ENCODE assay signal across 28 cellular contexts in genomic region chr14:20615996-20616395, GRCh38. TPM values are rescaled to one million over a fixed set of nuclear protein-coding genes. Genes with fewer than 3 reads are reported as not detected.
DNase-seq lines count a peak whose midpoint lies in the region; ATAC-seq, FAIRE-seq and TF ChIP-seq lines count a peak whose summit lies in the region.
"Had no signal": no experiment of that assay in that cellular context is flagged by ENCODE, and none has a peak within 500 bp of the region (broad histone marks: within the 10 kb centered on the region; RNA-seq: fewer than 3 reads in every experiment).

No MANE protein-coding gene starts in this region.

- TF ChIP-seq EP300 in HepG2 (IDR thresholded peaks at IDR 0.05; ENCODE audit: low read depth in 2 of 2, low read length in 2 of 2) (peak in 1 of 2 experiments; percentile 65; a peak in 1 of 4 replicates), HepG2 (CRISPR knock-in tag; IDR thresholded peaks at IDR 0.05; ENCODE audit: borderline replicate concordance) (no peak; the same call in 1 of the 2 replicates)

- H3K4me1 ChIP-seq in HepG2 (ENCODE audit: insufficient read depth, low read length): peaks cover 84% of the 10 kb centered on the region
- H3K4me1 ChIP-seq in right lobe of liver: peaks cover 0 to 11% (median 0%) of the 10 kb centered on the region in 4 donors
- H3K4me1 ChIP-seq: BE2C had no signal

- TF ChIP-seq RAD21 in HepG2 (CRISPR knock-in tag; IDR thresholded peaks at IDR 0.05): no peak

- H3K4me3 Mint-ChIP-seq in nephron (peak overlapping the region; percentile 42 to 61 (median 57)), type B pancreatic cell (peak overlapping the region; percentile 4)
- H3K4me3 Mint-ChIP-seq: CD4-positive, alpha-beta T cell; HFFc6 had no signal

- H3K36me3 ChIP-seq in HepG2 (replicated peaks in 1 of 2; ENCODE audit: control insufficient read depth in 1 of 2, insufficient read depth in 2 of 2, low read length in 2 of 2) (no peaks in the 10 kb centered on the region), right lobe of liver (no peaks in the 10 kb centered on the region)
- H3K36me3 ChIP-seq: BE2C; BLaER1 treated with 17β-estradiol and CSF1 and Interleukin-3, amounts not matched to agents 10 nM and 100 nM had no signal

- H3K4me1 Mint-ChIP-seq in nephron (no peaks in the 10 kb centered on the region), type B pancreatic cell (ENCODE audit: unreplicated experiment) (peaks cover 5% of the 10 kb centered on the region)

- H3K9me3 ChIP-seq in HepG2 (ENCODE audit: low read length): no peaks in the 10 kb centered on the region
- no peaks in the 10 kb centered on the region for H3K9me3 ChIP-seq in right lobe of liver
- H3K9me3 ChIP-seq: A549; BE2C; BLaER1 treated with 17β-estradiol and CSF1 and Interleukin-3, amounts not matched to agents 10 nM and 100 nM had no signal

- H3K27me3 ChIP-seq in HepG2 (ENCODE audit: control insufficient read depth in 1 of 2, insufficient read depth in 2 of 2, low read length in 2 of 2): no peaks in the 10 kb centered on the region; a peak in 1 of 5 replicates
- no peaks in the 10 kb centered on the region for H3K27me3 ChIP-seq in right lobe of liver
- H3K27me3 ChIP-seq: BE2C had no signal

- no peak overlapping the region for H3K9ac ChIP-seq in HepG2 (ENCODE audit: insufficient read depth, low read depth, low read length)
- H3K9ac ChIP-seq: BLaER1 treated with 17β-estradiol and CSF1 and Interleukin-3, amounts not matched to agents 10 nM and 100 nM had no signal

- H3K4me3 ChIP-seq in HepG2 (replicated peaks in 1 of 3; ENCODE audit: insufficient read depth in 1 of 3, low read depth in 2 of 3, low read length in 3 of 3): peak overlapping the region; percentile 43 to 83 (median 70)
- H3K4me3 ChIP-seq in right lobe of liver: no peak overlapping the region
- H3K4me3 ChIP-seq: A549; BLaER1 treated with 17β-estradiol and CSF1 and Interleukin-3, amounts not matched to agents 10 nM and 100 nM; GM23338 had no signal

- 1% methylated on average over 5 of the region's 5 CpGs for WGBS in HepG2 (ENCODE audit: low lambda C conversion rate)
- 74% methylated on average over 5 of the region's 5 CpGs for WGBS in right lobe of liver (ENCODE audit: insufficient coverage, low coverage, low lambda C conversion rate, missing lambda C conversion rate)

- ATAC-seq in HepG2 (peak; percentile 18), right lobe of liver (no peak), HG03196 (IDR thresholded peaks at IDR 0.05; ENCODE audit: unreplicated experiment) (no peak)
- ATAC-seq: A549, GM23338, HCT116 had no signal

- H3K4me2 ChIP-seq in HepG2 (ENCODE audit: low read depth, low read length): peak overlapping the region; percentile 79
- H3K4me2 ChIP-seq: GM23338 had no signal

- H4K20me1 ChIP-seq in HepG2 (ENCODE audit: insufficient read depth, low read length): no peaks in the 10 kb centered on the region

- CTCF ChIA-PET in HepG2 (lab: Yijun Ruan, JAX; ENCODE audit: low intra/inter-chr PET ratio, low total read pairs): no interaction called here
- CTCF ChIA-PET in HEK293T (lab: Yijun Ruan, JAX): interaction anchor here (0.7 kb wide), 1 partner anchor 53 kb away, joined by 3 read pairs; no protein-coding TSS in a partner anchor

- H3K27ac Mint-ChIP-seq in nephron (no peak overlapping the region), type B pancreatic cell (no peak overlapping the region)
- H3K27ac Mint-ChIP-seq: CD14-positive monocyte; CD4-positive, alpha-beta T cell; GM23338; H9; HFFc6 had no signal

- no TSS peak for BruUV-seq in HepG2 (replicated peaks; lab: Mats Ljungman, UMichigan)

- H3K27me3 Mint-ChIP-seq in nephron (ENCODE audit: low read depth) (peaks cover 9% of the 10 kb centered on the region), type B pancreatic cell (peaks cover 11% of the 10 kb centered on the region)

- no peaks in the 10 kb centered on the region for H3K79me2 ChIP-seq in HepG2 (ENCODE audit: insufficient read depth, low read length)

- intact Hi-C loops in HepG2 (cut with micrococcal nuclease; ENCODE audit: unreplicated experiment) (no loop called here), right lobe of liver (cut with DNase I) (loop anchor here in 1 of 2 donors (10.0 kb wide), 1 partner anchor 69 kb away; the partner anchor contains the start of genes ANG and RNASE4)

- in situ Hi-C loops in HepG2 (cut with HindIII; ENCODE audit: extremely low pct_ligation_motif_present, low pct_unique_long_range_greater_than_20kb): loop anchor here (25.0 kb wide), 1 partner anchor 154 kb away; the partner anchor contains the start of genes APEX1, OSGEP, PIP4P1 and PNP

- DNase-seq in HepG2 (ENCODE audit: low spot score) (peak; percentile 65), right lobe of liver (no peak), type B pancreatic cell (ENCODE audit: extremely low spot score, unreplicated experiment) (peak; percentile 34), HEK293T (ENCODE audit: extremely low spot score) (no peak)
- DNase-seq: 8988T; ACHN; AML-193; BE2C; Calu3; CD4-positive, alpha-beta T cell; CD8-positive, alpha-beta memory T cell; DMS53; DMS79 treated with DMSO at 0.1 percent for 48 hours; GF-D8; H9; HFFc6 had no signal

- TF ChIP-seq CTCF in HepG2 (CRISPR knock-in tag; IDR thresholded peaks at IDR 0.05) (no peak), right lobe of liver (IDR thresholded peaks at IDR 0.05) (no peak), nephron (IDR thresholded peaks at IDR 0.05; ENCODE audit: unreplicated experiment in 3 of 3) (no peak), type B pancreatic cell (conservative IDR thresholded peaks at IDR 0.05) (no peak)

- POLR2A ChIA-PET in HepG2 (lab: Yijun Ruan, JAX) (interaction anchor here (0.9 to 4.8 kb wide), 4 partner anchors 12 to 273 kb away, joined by 3 to 105 read pairs (median 3); partner anchors contain the start of genes PARP2 and RNASE4), HEK293T (lab: Yijun Ruan, JAX) (interaction anchor here (4.0 to 5.3 kb wide), 2 partner anchors 15 to 66 kb away, joined by 20 to 71 read pairs; partner anchors contain the start of gene RNASE4)

- TF ChIP-seq POLR2A in HepG2 (IDR thresholded peaks at IDR 0.05; ENCODE audit: insufficient read depth in 1 of 2, low read depth in 2 of 2, low read length in 2 of 2) (no peak), right lobe of liver (IDR thresholded peaks at IDR 0.05) (no peak)

- no peaks in the 10 kb centered on the region for H3K9me3 Mint-ChIP-seq in nephron
- no peaks in the 10 kb centered on the region for H3K9me3 Mint-ChIP-seq in type B pancreatic cell
- H3K9me3 Mint-ChIP-seq: CD14-positive monocyte; CD4-positive, alpha-beta T cell; CD8-positive, alpha-beta memory T cell; GM23338; H9; HFFc6 had no signal

- H3K27ac ChIP-seq in HepG2 (ENCODE audit: extremely low read length, insufficient read depth, low read length) (peak overlapping the region; percentile 53), right lobe of liver (no peak overlapping the region)
- H3K27ac ChIP-seq: A549; BLaER1 treated with 17β-estradiol and CSF1 and Interleukin-3, amounts not matched to agents 10 nM and 100 nM had no signal

- no peaks in the 10 kb centered on the region for H3K36me3 Mint-ChIP-seq in nephron (ENCODE audit: low read depth)
- H3K36me3 Mint-ChIP-seq in type B pancreatic cell: no peaks in the 10 kb centered on the region
- H3K36me3 Mint-ChIP-seq: CD14-positive monocyte; CD8-positive, alpha-beta memory T cell had no signal

- H2AFZ ChIP-seq in HepG2 (ENCODE audit: low read length): no peak overlapping the region
- H2AFZ ChIP-seq: GM23338 had no signal

- peak; percentile 74 for FAIRE-seq in HepG2 (lab: Jason Lieb, UNC)
- FAIRE-seq: A549, GM12891, GM18507 had no signal

RNA-seq across cellular contexts. Expression of gene RNASE12, which starts 24.8 kb away (rescaled TPM):
- total RNA-seq in HepG2 (2016; rRNA removed; fragmentation: Illumina TruSeq; extraction: Trizol) (not detected in 2 replicates), right lobe of liver (not detected), type B pancreatic cell (ENCODE audit: low replicate concordance) (not detected in 2 replicates)
- total RNA-seq in HepG2 (2016; cell fraction: cytosol; rRNA removed; fragmentation: Illumina TruSeq; extraction: Trizol; ENCODE audit: low read depth): not detected in 2 replicates
- not detected in 2 replicates for total RNA-seq in HepG2 (2016; cell fraction: insoluble cytoplasmic fraction; rRNA removed; fragmentation: Illumina TruSeq; extraction: Trizol)
- not detected in 2 replicates for total RNA-seq in HepG2 (2016; cell fraction: membrane; rRNA removed; fragmentation: Illumina TruSeq; extraction: Trizol)
- total RNA-seq in HepG2 (2016; cell fraction: nucleus; rRNA removed; fragmentation: Illumina TruSeq; extraction: Trizol): not detected in 2 replicates
- polyA plus RNA-seq in HepG2 (2011; rRNA removed): not detected in 2 replicates
- not detected in 2 replicates for polyA plus RNA-seq in HepG2 (2011; cell fraction: cytosol; rRNA removed)
- not detected in 2 replicates for polyA plus RNA-seq in HepG2 (2011; cell fraction: nucleus; rRNA removed)
- not detected in 2 replicates for polyA plus RNA-seq in HepG2 (2012)
- polyA plus RNA-seq in HepG2 (2016; cell fraction: cytosol; fragmentation: Illumina TruSeq; extraction: Trizol; ENCODE audit: low read depth): not detected in 2 replicates
- not detected in 2 replicates for polyA plus RNA-seq in HepG2 (2016; cell fraction: insoluble cytoplasmic fraction; fragmentation: Illumina TruSeq; extraction: Trizol; ENCODE audit: low read depth)
- polyA plus RNA-seq in HepG2 (2016; cell fraction: membrane; fragmentation: Illumina TruSeq; extraction: Trizol; ENCODE audit: low read depth): not detected in 2 replicates
- not detected in 2 replicates for polyA plus RNA-seq in HepG2 (2016; cell fraction: nucleus; fragmentation: Illumina TruSeq; extraction: Trizol; ENCODE audit: insufficient read depth, low read depth)
- not detected in 2 replicates for polyA minus RNA-seq in HepG2 (2011; rRNA and poly(A)+ RNA removed; ENCODE audit: low replicate concordance)
- polyA minus RNA-seq in HepG2 (2011; cell fraction: cytosol; rRNA and poly(A)+ RNA removed): not detected in 2 replicates
- not detected in 2 replicates for polyA minus RNA-seq in HepG2 (2011; cell fraction: nucleus; rRNA and poly(A)+ RNA removed)
- total RNA-seq: Calu3; CD4-positive, alpha-beta T cell; CD8-positive, alpha-beta memory T cell; Daoy; G401; GM23338; H4; H9; HFFc6 had no signal
- polyA plus RNA-seq: A549; CD14-positive monocyte; CD8-positive, alpha-beta memory T cell; GM23338 had no signal

RNA-seq across cellular contexts. Expression of gene OR6S1, which starts 25.5 kb away (rescaled TPM):
- total RNA-seq in HepG2 (2016; rRNA removed; fragmentation: Illumina TruSeq; extraction: Trizol) (not detected in 2 replicates), right lobe of liver (not detected), type B pancreatic cell (ENCODE audit: low replicate concordance) (not detected in 2 replicates)
- total RNA-seq in HepG2 (2016; cell fraction: cytosol; rRNA removed; fragmentation: Illumina TruSeq; extraction: Trizol; ENCODE audit: low read depth): not detected in 2 replicates
- not detected in 2 replicates for total RNA-seq in HepG2 (2016; cell fraction: insoluble cytoplasmic fraction; rRNA removed; fragmentation: Illumina TruSeq; extraction: Trizol)
- total RNA-seq in HepG2 (2016; cell fraction: membrane; rRNA removed; fragmentation: Illumina TruSeq; extraction: Trizol): not detected in 2 replicates
- total RNA-seq in HepG2 (2016; cell fraction: nucleus; rRNA removed; fragmentation: Illumina TruSeq; extraction: Trizol): not detected in 2 replicates
- 0.09 TPM in 1 of 2 replicates, not detected in the other for polyA plus RNA-seq in HepG2 (2011; rRNA removed)
- not detected in 2 replicates for polyA plus RNA-seq in HepG2 (2011; cell fraction: cytosol; rRNA removed)
- polyA plus RNA-seq in HepG2 (2011; cell fraction: nucleus; rRNA removed): 0.18 and 0.38 TPM in 2 replicates
- not detected in 2 replicates for polyA plus RNA-seq in HepG2 (2012)
- polyA plus RNA-seq in HepG2 (2016; cell fraction: cytosol; fragmentation: Illumina TruSeq; extraction: Trizol; ENCODE audit: low read depth): not detected in 2 replicates
- polyA plus RNA-seq in HepG2 (2016; cell fraction: insoluble cytoplasmic fraction; fragmentation: Illumina TruSeq; extraction: Trizol; ENCODE audit: low read depth): not detected in 2 replicates
- not detected in 2 replicates for polyA plus RNA-seq in HepG2 (2016; cell fraction: membrane; fragmentation: Illumina TruSeq; extraction: Trizol; ENCODE audit: low read depth)
- polyA plus RNA-seq in HepG2 (2016; cell fraction: nucleus; fragmentation: Illumina TruSeq; extraction: Trizol; ENCODE audit: insufficient read depth, low read depth): not detected in 2 replicates
- polyA minus RNA-seq in HepG2 (2011; rRNA and poly(A)+ RNA removed; ENCODE audit: low replicate concordance): 0.26 and 0.50 TPM in 2 replicates
- polyA minus RNA-seq in HepG2 (2011; cell fraction: cytosol; rRNA and poly(A)+ RNA removed): not detected in 2 replicates
- not detected in 2 replicates for polyA minus RNA-seq in HepG2 (2011; cell fraction: nucleus; rRNA and poly(A)+ RNA removed)
- total RNA-seq: Calu3; CD4-positive, alpha-beta T cell; CD8-positive, alpha-beta memory T cell; Daoy; G401; GM23338; H4; H9; HFFc6 had no signal
- polyA plus RNA-seq: A549; CD14-positive monocyte; CD8-positive, alpha-beta memory T cell; GM23338 had no signal

RNA-seq across cellular contexts. Expression of gene RNASE11, which starts 28.2 kb away (rescaled TPM):
- total RNA-seq in HepG2 (2016; rRNA removed; fragmentation: Illumina TruSeq; extraction: Trizol) (not detected in 2 replicates), right lobe of liver (not detected), type B pancreatic cell (ENCODE audit: low replicate concordance) (not detected in 2 replicates)
- not detected in 2 replicates for total RNA-seq in HepG2 (2016; cell fraction: cytosol; rRNA removed; fragmentation: Illumina TruSeq; extraction: Trizol; ENCODE audit: low read depth)
- total RNA-seq in HepG2 (2016; cell fraction: insoluble cytoplasmic fraction; rRNA removed; fragmentation: Illumina TruSeq; extraction: Trizol): not detected in 2 replicates
- not detected in 2 replicates for total RNA-seq in HepG2 (2016; cell fraction: membrane; rRNA removed; fragmentation: Illumina TruSeq; extraction: Trizol)
- total RNA-seq in HepG2 (2016; cell fraction: nucleus; rRNA removed; fragmentation: Illumina TruSeq; extraction: Trizol): not detected in 2 replicates
- not detected in 2 replicates for polyA plus RNA-seq in HepG2 (2011; rRNA removed)
- not detected in 2 replicates for polyA plus RNA-seq in HepG2 (2011; cell fraction: cytosol; rRNA removed)
- polyA plus RNA-seq in HepG2 (2011; cell fraction: nucleus; rRNA removed): not detected in 2 replicates
- polyA plus RNA-seq in HepG2 (2012): not detected in 2 replicates
- not detected in 2 replicates for polyA plus RNA-seq in HepG2 (2016; cell fraction: cytosol; fragmentation: Illumina TruSeq; extraction: Trizol; ENCODE audit: low read depth)
- polyA plus RNA-seq in HepG2 (2016; cell fraction: insoluble cytoplasmic fraction; fragmentation: Illumina TruSeq; extraction: Trizol; ENCODE audit: low read depth): not detected in 2 replicates
- polyA plus RNA-seq in HepG2 (2016; cell fraction: membrane; fragmentation: Illumina TruSeq; extraction: Trizol; ENCODE audit: low read depth): not detected in 2 replicates
- not detected in 2 replicates for polyA plus RNA-seq in HepG2 (2016; cell fraction: nucleus; fragmentation: Illumina TruSeq; extraction: Trizol; ENCODE audit: insufficient read depth, low read depth)
- polyA minus RNA-seq in HepG2 (2011; rRNA and poly(A)+ RNA removed; ENCODE audit: low replicate concordance): not detected in 2 replicates
- not detected in 2 replicates for polyA minus RNA-seq in HepG2 (2011; cell fraction: cytosol; rRNA and poly(A)+ RNA removed)
- not detected in 2 replicates for polyA minus RNA-seq in HepG2 (2011; cell fraction: nucleus; rRNA and poly(A)+ RNA removed)
- total RNA-seq: Calu3; CD4-positive, alpha-beta T cell; CD8-positive, alpha-beta memory T cell; G401; GM23338; H4; H9; HFFc6 had no signal
- polyA plus RNA-seq: A549; CD14-positive monocyte; CD8-positive, alpha-beta memory T cell; GM23338 had no signal

RNA-seq across cellular contexts. Expression of gene RNASE9, which starts 55.1 kb away (rescaled TPM):
- total RNA-seq in HepG2 (2016; rRNA removed; fragmentation: Illumina TruSeq; extraction: Trizol) (not detected in 2 replicates), right lobe of liver (not detected), type B pancreatic cell (ENCODE audit: low replicate concordance) (not detected in 2 replicates)
- not detected in 2 replicates for total RNA-seq in HepG2 (2016; cell fraction: cytosol; rRNA removed; fragmentation: Illumina TruSeq; extraction: Trizol; ENCODE audit: low read depth)
- not detected in 2 replicates for total RNA-seq in HepG2 (2016; cell fraction: insoluble cytoplasmic fraction; rRNA removed; fragmentation: Illumina TruSeq; extraction: Trizol)
- total RNA-seq in HepG2 (2016; cell fraction: membrane; rRNA removed; fragmentation: Illumina TruSeq; extraction: Trizol): not detected in 2 replicates
- not detected in 2 replicates for total RNA-seq in HepG2 (2016; cell fraction: nucleus; rRNA removed; fragmentation: Illumina TruSeq; extraction: Trizol)
- not detected in 2 replicates for polyA plus RNA-seq in HepG2 (2011; rRNA removed)
- polyA plus RNA-seq in HepG2 (2011; cell fraction: cytosol; rRNA removed): not detected in 2 replicates
- not detected in 2 replicates for polyA plus RNA-seq in HepG2 (2011; cell fraction: nucleus; rRNA removed)
- not detected in 2 replicates for polyA plus RNA-seq in HepG2 (2012)
- not detected in 2 replicates for polyA plus RNA-seq in HepG2 (2016; cell fraction: cytosol; fragmentation: Illumina TruSeq; extraction: Trizol; ENCODE audit: low read depth)
- polyA plus RNA-seq in HepG2 (2016; cell fraction: insoluble cytoplasmic fraction; fragmentation: Illumina TruSeq; extraction: Trizol; ENCODE audit: low read depth): not detected in 2 replicates
- not detected in 2 replicates for polyA plus RNA-seq in HepG2 (2016; cell fraction: membrane; fragmentation: Illumina TruSeq; extraction: Trizol; ENCODE audit: low read depth)
- not detected in 2 replicates for polyA plus RNA-seq in HepG2 (2016; cell fraction: nucleus; fragmentation: Illumina TruSeq; extraction: Trizol; ENCODE audit: insufficient read depth, low read depth)
- not detected in 2 replicates for polyA minus RNA-seq in HepG2 (2011; rRNA and poly(A)+ RNA removed; ENCODE audit: low replicate concordance)
- not detected in 2 replicates for polyA minus RNA-seq in HepG2 (2011; cell fraction: cytosol; rRNA and poly(A)+ RNA removed)
- polyA minus RNA-seq in HepG2 (2011; cell fraction: nucleus; rRNA and poly(A)+ RNA removed): not detected in 2 replicates
- total RNA-seq: Calu3; CD4-positive, alpha-beta T cell; CD8-positive, alpha-beta memory T cell; Daoy; G401; H4; H9; HFFc6 had no signal
- polyA plus RNA-seq: A549; CD14-positive monocyte; CD8-positive, alpha-beta memory T cell; GM23338 had no signal

Comparison
In these comparisons a context has a peak if more than half of its experiments do, and no peak if none do; other contexts are left out.
1. DNase-seq: peak in HepG2 (single experiment) and type B pancreatic cell (single experiment); none in right lobe of liver (0 of 3) and HEK293T (single experiment).
2. H3K4me3 ChIP-seq: peak in HepG2 (3 of 3); none in right lobe of liver (0 of 3).